In the genomic region with DNA sequence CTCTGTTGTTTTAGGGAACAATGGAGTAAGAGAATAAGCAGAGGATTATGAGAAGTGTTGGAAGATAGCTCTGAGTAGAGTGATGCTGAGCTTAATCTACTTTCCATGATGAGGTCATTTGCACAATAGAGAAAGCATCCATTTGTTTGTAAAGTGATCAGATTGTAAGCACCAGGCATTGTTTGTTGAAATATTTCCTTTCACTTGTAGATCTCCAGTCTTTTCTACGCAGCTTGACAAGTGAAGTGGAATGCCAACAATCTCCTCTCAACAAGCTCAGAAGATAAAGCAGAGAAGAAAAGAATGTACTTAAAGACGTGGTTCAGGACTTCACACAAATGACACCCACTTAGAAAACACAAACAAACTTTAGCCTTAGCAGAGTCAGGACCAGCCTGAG, we compare ENCODE assay signal across 1 cellular context.
A peak's percentile ranks its signal among the peaks of the same experiment; 100 is the strongest.
TF ChIP-seq lines count a peak whose summit lies in the region.

No MANE protein-coding gene starts in this region.

TF ChIP-seq in WTC11, 78 proteins besides CTCF, POLR2A, EP300 and RAD21 (continued from another document):
- TF ChIP-seq, protein P1, sequence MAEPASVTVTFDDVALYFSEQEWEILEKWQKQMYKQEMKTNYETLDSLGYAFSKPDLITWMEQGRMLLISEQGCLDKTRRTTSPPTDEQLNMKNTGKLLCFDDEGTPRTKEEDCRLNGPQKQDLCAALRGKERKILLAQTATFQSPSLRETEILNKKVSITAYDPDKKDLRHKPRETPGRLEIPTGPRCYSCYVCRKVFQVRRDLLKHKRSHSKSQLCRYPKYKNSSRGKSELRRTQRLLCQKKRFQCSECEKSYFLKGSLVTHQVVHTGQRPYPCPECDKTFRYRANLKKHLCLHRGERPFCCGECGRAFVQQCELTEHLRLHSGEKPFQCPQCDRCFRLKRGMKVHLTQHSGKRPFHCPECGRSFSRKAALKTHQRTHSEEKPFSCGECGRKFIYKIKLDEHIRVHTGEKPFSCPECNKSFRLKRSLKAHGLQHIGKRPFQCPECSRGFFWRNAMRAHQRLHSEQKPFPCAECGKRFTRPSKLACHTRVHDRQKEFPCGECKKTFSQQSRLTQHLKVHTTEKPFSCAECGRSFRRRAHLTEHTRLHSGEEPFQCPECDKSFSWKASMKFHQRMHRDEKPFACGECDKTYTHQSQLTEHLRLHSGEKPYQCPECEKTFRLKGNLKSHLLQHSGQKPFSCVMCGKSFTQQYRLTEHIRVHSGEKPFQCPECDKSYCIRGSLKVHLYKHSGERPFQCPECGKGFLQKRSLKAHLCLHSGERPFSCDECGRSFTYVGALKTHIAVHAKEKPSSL (CRISPR knock-in tag; conservative IDR thresholded peaks at IDR 0.05): 0 out of 2 replicates have a peak, but pooled peaks have one; percentile 68
- TF ChIP-seq, protein P2, sequence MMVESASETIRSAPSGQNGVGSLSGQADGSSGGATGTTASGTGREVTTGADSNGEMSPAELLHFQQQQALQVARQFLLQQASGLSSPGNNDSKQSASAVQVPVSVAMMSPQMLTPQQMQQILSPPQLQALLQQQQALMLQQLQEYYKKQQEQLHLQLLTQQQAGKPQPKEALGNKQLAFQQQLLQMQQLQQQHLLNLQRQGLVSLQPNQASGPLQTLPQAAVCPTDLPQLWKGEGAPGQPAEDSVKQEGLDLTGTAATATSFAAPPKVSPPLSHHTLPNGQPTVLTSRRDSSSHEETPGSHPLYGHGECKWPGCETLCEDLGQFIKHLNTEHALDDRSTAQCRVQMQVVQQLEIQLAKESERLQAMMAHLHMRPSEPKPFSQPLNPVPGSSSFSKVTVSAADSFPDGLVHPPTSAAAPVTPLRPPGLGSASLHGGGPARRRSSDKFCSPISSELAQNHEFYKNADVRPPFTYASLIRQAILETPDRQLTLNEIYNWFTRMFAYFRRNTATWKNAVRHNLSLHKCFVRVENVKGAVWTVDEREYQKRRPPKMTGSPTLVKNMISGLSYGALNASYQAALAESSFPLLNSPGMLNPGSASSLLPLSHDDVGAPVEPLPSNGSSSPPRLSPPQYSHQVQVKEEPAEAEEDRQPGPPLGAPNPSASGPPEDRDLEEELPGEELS (CRISPR knock-in tag; IDR thresholded peaks at IDR 0.05): peak; percentile 76; the same call in 1 of the 2 replicates
- 0 out of 2 replicates have a peak, but pooled peaks have one; percentile 6 for TF ChIP-seq ZNF671 (CRISPR knock-in tag; IDR thresholded peaks at IDR 0.05)
- TF ChIP-seq ZNF232 (CRISPR knock-in tag; IDR thresholded peaks at IDR 0.05): no peak
- no peak for TF ChIP-seq RELA (CRISPR knock-in tag; IDR thresholded peaks at IDR 0.05; ENCODE audit: borderline replicate concordance)
TF ChIP-seq in WTC11: peak in this region for 9.
